Comparison of ENCODE assay signal across 15 cellular contexts in genomic region chr11:97548280-97548679, GRCh38.
DNase-seq lines count a peak whose midpoint lies in the region; ATAC-seq and TF ChIP-seq lines count a peak whose summit lies in the region.
"Had no signal": no experiment of that assay in that cellular context is flagged by ENCODE, and none has a peak within 500 bp of the region (broad histone marks: within the 10 kb centered on the region; RNA-seq: fewer than 3 reads in every experiment).

No MANE protein-coding gene starts in this region.

- H3K27ac ChIP-seq in cardiac muscle cell (peak overlapping the region; percentile 16), right cardiac atrium (ENCODE audit: low read length) (no peak overlapping the region)

- 91% methylated on average over 2 of the region's 2 CpGs for WGBS in right cardiac atrium

- H3K4me3 ChIP-seq in cardiac muscle cell (no peak overlapping the region), right cardiac atrium (ENCODE audit: low read length) (no peak overlapping the region)

- peak overlapping the region; percentile 7 for H3K4me3 Mint-ChIP-seq in glutamatergic neuron (ENCODE audit: unreplicated experiment)
- H3K4me3 Mint-ChIP-seq: B cell; CD4-positive, alpha-beta T cell; HFFc6; IgD-negative memory B cell had no signal

- no peaks in the 10 kb centered on the region for H3K36me3 ChIP-seq in cardiac muscle cell

- H3K9me3 ChIP-seq in cardiac muscle cell (ENCODE audit: low read depth) (no peaks in the 10 kb centered on the region), right cardiac atrium (ENCODE audit: control insufficient read depth, low read length) (no peaks in the 10 kb centered on the region)

- no peaks in the 10 kb centered on the region for H3K36me3 Mint-ChIP-seq in glutamatergic neuron (ENCODE audit: unreplicated experiment)
- H3K36me3 Mint-ChIP-seq: IgD-negative memory B cell had no signal

- DNase-seq in cardiac muscle cell (ENCODE audit: low read depth in 1 of 2, low spot score in 1 of 2) (peak in 1 of 2 donors; percentile 52), right cardiac atrium (no peak), NCI-H69 (lab: John Stamatoyannopoulos, UW) (peak; percentile 65), glutamatergic neuron (peak; percentile 45), NCI-H2107 (lab: John Stamatoyannopoulos, UW) (no peak)
- DNase-seq in stimulated activated CD4-positive, alpha-beta T cell treated with anti-CD3 and anti-CD28 coated beads, Interleukin-12 subunit alpha, Interleukin-12 subunit beta, amount 100 ng/mL, for 4 hours, result no peak
- DNase-seq: C1 segment of cervical spinal cord; Calu3; CD4-positive, alpha-beta T cell; DMS 273 treated with DMSO at 0.1 percent for 48 hours; HCEC 1CT; HFFc6 had no signal

- ATAC-seq in right cardiac atrium (no peak), HG03469 (IDR thresholded peaks at IDR 0.05; ENCODE audit: unreplicated experiment) (no peak)

- H3K27me3 ChIP-seq in cardiac muscle cell (no peaks in the 10 kb centered on the region), right cardiac atrium (ENCODE audit: control insufficient read depth, insufficient read depth) (no peaks in the 10 kb centered on the region)

- H3K27me3 Mint-ChIP-seq in glutamatergic neuron (ENCODE audit: unreplicated experiment), result peaks cover 2% of the 10 kb centered on the region
- H3K27me3 Mint-ChIP-seq: B cell; CD4-positive, alpha-beta T cell; IgD-negative memory B cell had no signal

- TF ChIP-seq CTCF in cardiac muscle cell (IDR thresholded peaks at IDR 0.05; ENCODE audit: low read depth, low read length) (no peak), glutamatergic neuron (IDR thresholded peaks at IDR 0.05; ENCODE audit: partially characterized antibody, unreplicated experiment) (no peak)

- no peaks in the 10 kb centered on the region for H3K9me3 Mint-ChIP-seq in glutamatergic neuron (ENCODE audit: unreplicated experiment)
- H3K9me3 Mint-ChIP-seq: HFFc6 had no signal

- H3K4me1 Mint-ChIP-seq in glutamatergic neuron (ENCODE audit: low read depth, unreplicated experiment), result peaks cover 11% of the 10 kb centered on the region
- H3K4me1 Mint-ChIP-seq: B cell, IgD-negative memory B cell had no signal

- peak overlapping the region; percentile 84 for H3K27ac Mint-ChIP-seq in glutamatergic neuron (ENCODE audit: unreplicated experiment)
- H3K27ac Mint-ChIP-seq: B cell; CD4-positive, alpha-beta T cell; HFFc6 had no signal

- H3K4me1 ChIP-seq in cardiac muscle cell (ENCODE audit: low read depth) (peaks cover 13% of the 10 kb centered on the region), right cardiac atrium (ENCODE audit: control insufficient read depth, insufficient read depth, low read length) (no peaks in the 10 kb centered on the region)

- intact Hi-C loops in right cardiac atrium (cut with DNase I), result no loop called here

Comparison
In these comparisons a context has a peak if more than half of its experiments do, and no peak if none do; other contexts are left out.
1. DNase-seq: peak in NCI-H69 (single experiment) and glutamatergic neuron (single experiment); none in right cardiac atrium (0 of 3), stimulated activated CD4-positive, alpha-beta T cell treated with anti-CD3 and anti-CD28 coated beads, Interleukin-12 subunit alpha, Interleukin-12 subunit beta, amount 100 ng/mL, for 4 hours (single experiment) and NCI-H2107 (single experiment).